Comparison of ENCODE assay signal across 1 cellular context in genomic region chr10:621981-622740, GRCh38.
TF ChIP-seq lines count a peak whose summit lies in the region.

No MANE protein-coding gene starts in this region.

TF ChIP-seq in H1, 55 proteins besides CTCF, POLR2A, EP300 and RAD21 (continued from another document):
- TF ChIP-seq, protein P1, sequence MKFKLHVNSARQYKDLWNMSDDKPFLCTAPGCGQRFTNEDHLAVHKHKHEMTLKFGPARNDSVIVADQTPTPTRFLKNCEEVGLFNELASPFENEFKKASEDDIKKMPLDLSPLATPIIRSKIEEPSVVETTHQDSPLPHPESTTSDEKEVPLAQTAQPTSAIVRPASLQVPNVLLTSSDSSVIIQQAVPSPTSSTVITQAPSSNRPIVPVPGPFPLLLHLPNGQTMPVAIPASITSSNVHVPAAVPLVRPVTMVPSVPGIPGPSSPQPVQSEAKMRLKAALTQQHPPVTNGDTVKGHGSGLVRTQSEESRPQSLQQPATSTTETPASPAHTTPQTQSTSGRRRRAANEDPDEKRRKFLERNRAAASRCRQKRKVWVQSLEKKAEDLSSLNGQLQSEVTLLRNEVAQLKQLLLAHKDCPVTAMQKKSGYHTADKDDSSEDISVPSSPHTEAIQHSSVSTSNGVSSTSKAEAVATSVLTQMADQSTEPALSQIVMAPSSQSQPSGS (IDR thresholded peaks at IDR 0.05; ENCODE audit: low read length): no peak
- TF ChIP-seq ASH2L (IDR thresholded peaks at IDR 0.05; ENCODE audit: low read length) (no peak), SIN3A (conservative IDR thresholded peaks at IDR 0.05 in 1 of 2, IDR thresholded peaks at IDR 0.05 in 1 of 2; ENCODE audit: low read depth in 1 of 2, low read length in 2 of 2) (no peak), RNF2 (IDR thresholded peaks at IDR 0.05; ENCODE audit: borderline replicate concordance, low read depth, low read length, missing control alignments, poor library complexity, severe bottlenecking) (no peak)
